Comparison of ENCODE assay signal across 21 cellular contexts in the genomic region with DNA sequence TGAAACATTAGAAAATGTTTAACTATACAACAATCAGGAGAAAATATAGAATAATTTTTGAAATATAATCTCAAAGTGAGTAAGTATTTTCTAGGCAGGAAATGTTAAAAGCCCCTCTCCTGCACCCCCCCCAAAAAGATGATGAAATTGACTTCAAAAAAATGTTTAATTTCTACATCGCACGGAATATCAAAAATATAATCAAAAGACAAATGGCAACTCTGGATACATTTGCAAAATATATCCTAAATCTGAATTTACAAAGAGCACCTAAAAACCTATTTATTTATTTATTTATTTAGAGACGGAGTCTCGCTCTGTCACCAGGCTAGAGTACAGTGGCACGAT. TPM values are rescaled to one million over a fixed set of nuclear protein-coding genes. Genes with fewer than 3 reads are reported as not detected.
DNase-seq lines count a peak whose midpoint lies in the region; ATAC-seq, FAIRE-seq and TF ChIP-seq lines count a peak whose summit lies in the region.
"Had no signal": no experiment of that assay in that cellular context is flagged by ENCODE, and none has a peak within 500 bp of the region (broad histone marks: within the 10 kb centered on the region; RNA-seq: fewer than 3 reads in every experiment).

No MANE protein-coding gene starts in this region.

- no peaks in the 10 kb centered on the region for H3K27me3 ChIP-seq in HUES48 (ENCODE audit: control insufficient read depth, insufficient read depth, low read length)
- no peaks in the 10 kb centered on the region for H3K27me3 ChIP-seq in SJCRH30
- no peaks in the 10 kb centered on the region for H3K27me3 ChIP-seq in gastrocnemius medialis
- H3K27me3 ChIP-seq: BLaER1 treated with 17β-estradiol and CSF1 and Interleukin-3, amounts not matched to agents 10 nM and 100 nM; SJSA1 had no signal

- H3K36me3 Mint-ChIP-seq in nephron progenitor cell (ENCODE audit: low read depth), result no peaks in the 10 kb centered on the region

- CTCF ChIA-PET in A549 (lab: Yijun Ruan, JAX), result interaction anchor here (1.3 to 2.4 kb wide), 3 partner anchors 8 to 12 kb away, joined by 3 to 18 read pairs (median 9); no protein-coding TSS in a partner anchor

- in situ Hi-C loops in gastrocnemius medialis (cut with MboI; ENCODE audit: low sequenced_read_pairs in 4 of 4), result loop anchor here in 1 of 4 donors (25.0 kb wide), 1 partner anchor 264 kb away; the partner anchor contains the start of gene MRPL16

- H3K27ac ChIP-seq in A549 (peak overlapping the region; percentile 6 to 95; a peak in 4 of 6 replicates), HUES48 (ENCODE audit: low read depth, low read length) (peak overlapping the region; percentile 54), SJCRH30 (no peak overlapping the region), gastrocnemius medialis (no peak overlapping the region)
- H3K27ac ChIP-seq: HL-60, SJSA1 had no signal

- H3K9ac ChIP-seq in HUES48 (ENCODE audit: low read depth, low read length), result no peak overlapping the region

- ATAC-seq in A549 (no peak), HG02840 (IDR thresholded peaks at IDR 0.05; ENCODE audit: low FRiP score, unreplicated experiment) (no peak), GM21529 (IDR thresholded peaks at IDR 0.05; ENCODE audit: unreplicated experiment) (no peak), gastrocnemius medialis (no peak)

- TF ChIP-seq POLR2A in A549 (IDR thresholded peaks at IDR 0.05; ENCODE audit: low read length), result no peak
- no peak for TF ChIP-seq POLR2A in erythroblast (IDR thresholded peaks at IDR 0.05; ENCODE audit: low read length)
- no peak for TF ChIP-seq POLR2A in gastrocnemius medialis (IDR thresholded peaks at IDR 0.05)

- H3K9me3 ChIP-seq in A549, result no peaks in the 10 kb centered on the region
- H3K9me3 ChIP-seq in HUES48 (ENCODE audit: control insufficient read depth, insufficient read depth, low read length), result no peaks in the 10 kb centered on the region
- no peaks in the 10 kb centered on the region for H3K9me3 ChIP-seq in SJCRH30 (replicated peaks)
- H3K9me3 ChIP-seq in gastrocnemius medialis, result no peaks in the 10 kb centered on the region
- H3K9me3 ChIP-seq: HAP-1, SJSA1 had no signal

- DNase-seq in A549 (ENCODE audit: low read depth in 1 of 2, low spot score in 1 of 2) (no peak), SJCRH30 (no peak), nephron progenitor cell (no peak), erythroblast (lab: John Stamatoyannopoulos, UW) (no peak), gastrocnemius medialis (no peak)
- DNase-seq: NCI-H1048, NCI-H2227 treated with DMSO at 0.1 percent for 48 hours, RPMI8226, SW 1271 had no signal

- H3K4me3 ChIP-seq in A549 (no peak overlapping the region), HUES48 (ENCODE audit: low read depth, low read length) (no peak overlapping the region), SJCRH30 (peak overlapping the region; percentile 65; the same call in 1 of the 2 replicates), gastrocnemius medialis (no peak overlapping the region)
- H3K4me3 ChIP-seq: SJSA1 had no signal

- no peak for FAIRE-seq in A549 (lab: Jason Lieb, UNC)
- FAIRE-seq: GM12892, HTR-8/SVneo had no signal

- peaks cover 17% of the 10 kb centered on the region for H3K27me3 Mint-ChIP-seq in nephron progenitor cell (ENCODE audit: low read depth, poor library complexity)

- no peak overlapping the region; the same call in 2 of the 3 replicates for H3K4me2 ChIP-seq in A549

- intact Hi-C loops in gastrocnemius medialis (cut with DNase I; ENCODE audit: low total_unique reads), result loop anchor here (5.0 to 10.0 kb wide), 2 partner anchors 264 to 403 kb away; partner anchors contain the start of genes FAM111A and MRPL16

- TF ChIP-seq EP300 in A549 (IDR thresholded peaks at IDR 0.05), result no peak

- peaks cover 36% of the 10 kb centered on the region for H3K4me1 ChIP-seq in A549
- peaks cover 15% of the 10 kb centered on the region for H3K4me1 ChIP-seq in HUES48 (ENCODE audit: control insufficient read depth, insufficient read depth, low read length)
- H3K4me1 ChIP-seq in SJCRH30, result no peaks in the 10 kb centered on the region
- peaks cover 4 to 10% of the 10 kb centered on the region in 2 donors for H3K4me1 ChIP-seq in gastrocnemius medialis

- peaks cover 32% of the 10 kb centered on the region for H3K4me1 Mint-ChIP-seq in nephron progenitor cell

- TF ChIP-seq CTCF in A549 (IDR thresholded peaks at IDR 0.05) (no peak), nephron progenitor cell (IDR thresholded peaks at IDR 0.05) (no peak), gastrocnemius medialis (IDR thresholded peaks at IDR 0.05 in 4 of 5, conservative IDR thresholded peaks at IDR 0.05 in 1 of 5) (no peak)

- H3K27ac Mint-ChIP-seq in nephron progenitor cell, result peak overlapping the region; percentile 58

- WGBS in A549 (ENCODE audit: missing lambda C conversion rate), result 92% methylated on average over 5 of the region's 5 CpGs

- TF ChIP-seq RAD21 in A549 (conservative IDR thresholded peaks at IDR 0.05 in 1 of 2, IDR thresholded peaks at IDR 0.05 in 1 of 2), result no peak

- H3K4me3 Mint-ChIP-seq in nephron progenitor cell, result no peak overlapping the region

- no peaks in the 10 kb centered on the region for H3K9me3 Mint-ChIP-seq in nephron progenitor cell

- no peaks in the 10 kb centered on the region for H3K36me3 ChIP-seq in HUES48 (ENCODE audit: control insufficient read depth, insufficient read depth, low read length)
- no peaks in the 10 kb centered on the region for H3K36me3 ChIP-seq in SJCRH30
- H3K36me3 ChIP-seq in gastrocnemius medialis, result no peaks in the 10 kb centered on the region
- H3K36me3 ChIP-seq: BLaER1 treated with 17β-estradiol and CSF1 and Interleukin-3, amounts not matched to agents 10 nM and 100 nM; HAP-1; SJSA1 had no signal

- POLR2A ChIA-PET in A549 (lab: Yijun Ruan, JAX), result interaction anchor here (1.0 to 2.5 kb wide), 2 partner anchors 68 to 121 kb away, joined by 3 to 14 read pairs; partner anchors contain the start of gene PATL1

TF ChIP-seq in A549, 52 proteins besides CTCF, POLR2A, EP300 and RAD21:
- TF ChIP-seq MAX (IDR thresholded peaks at IDR 0.05), result no peak
- TF ChIP-seq ESRRA (IDR thresholded peaks at IDR 0.05; ENCODE audit: borderline replicate concordance, low read length), result no peak
- TF ChIP-seq, protein P1, sequence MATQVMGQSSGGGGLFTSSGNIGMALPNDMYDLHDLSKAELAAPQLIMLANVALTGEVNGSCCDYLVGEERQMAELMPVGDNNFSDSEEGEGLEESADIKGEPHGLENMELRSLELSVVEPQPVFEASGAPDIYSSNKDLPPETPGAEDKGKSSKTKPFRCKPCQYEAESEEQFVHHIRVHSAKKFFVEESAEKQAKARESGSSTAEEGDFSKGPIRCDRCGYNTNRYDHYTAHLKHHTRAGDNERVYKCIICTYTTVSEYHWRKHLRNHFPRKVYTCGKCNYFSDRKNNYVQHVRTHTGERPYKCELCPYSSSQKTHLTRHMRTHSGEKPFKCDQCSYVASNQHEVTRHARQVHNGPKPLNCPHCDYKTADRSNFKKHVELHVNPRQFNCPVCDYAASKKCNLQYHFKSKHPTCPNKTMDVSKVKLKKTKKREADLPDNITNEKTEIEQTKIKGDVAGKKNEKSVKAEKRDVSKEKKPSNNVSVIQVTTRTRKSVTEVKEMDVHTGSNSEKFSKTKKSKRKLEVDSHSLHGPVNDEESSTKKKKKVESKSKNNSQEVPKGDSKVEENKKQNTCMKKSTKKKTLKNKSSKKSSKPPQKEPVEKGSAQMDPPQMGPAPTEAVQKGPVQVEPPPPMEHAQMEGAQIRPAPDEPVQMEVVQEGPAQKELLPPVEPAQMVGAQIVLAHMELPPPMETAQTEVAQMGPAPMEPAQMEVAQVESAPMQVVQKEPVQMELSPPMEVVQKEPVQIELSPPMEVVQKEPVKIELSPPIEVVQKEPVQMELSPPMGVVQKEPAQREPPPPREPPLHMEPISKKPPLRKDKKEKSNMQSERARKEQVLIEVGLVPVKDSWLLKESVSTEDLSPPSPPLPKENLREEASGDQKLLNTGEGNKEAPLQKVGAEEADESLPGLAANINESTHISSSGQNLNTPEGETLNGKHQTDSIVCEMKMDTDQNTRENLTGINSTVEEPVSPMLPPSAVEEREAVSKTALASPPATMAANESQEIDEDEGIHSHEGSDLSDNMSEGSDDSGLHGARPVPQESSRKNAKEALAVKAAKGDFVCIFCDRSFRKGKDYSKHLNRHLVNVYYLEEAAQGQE (IDR thresholded peaks at IDR 0.05), result no peak
- no peak for TF ChIP-seq JUNB (IDR thresholded peaks at IDR 0.05)
- TF ChIP-seq GATA3 (IDR thresholded peaks at IDR 0.05; ENCODE audit: borderline replicate concordance), result no peak
- TF ChIP-seq PHF8 (IDR thresholded peaks at IDR 0.05; ENCODE audit: borderline replicate concordance, low read depth), result no peak
- no peak for TF ChIP-seq RARB (CRISPR knock-in tag; IDR thresholded peaks at IDR 0.05)
- no peak for TF ChIP-seq HEYL (CRISPR knock-in tag; IDR thresholded peaks at IDR 0.05)
- TF ChIP-seq FOXS1 (CRISPR knock-in tag; IDR thresholded peaks at IDR 0.05), result no peak
- TF ChIP-seq, protein P2, sequence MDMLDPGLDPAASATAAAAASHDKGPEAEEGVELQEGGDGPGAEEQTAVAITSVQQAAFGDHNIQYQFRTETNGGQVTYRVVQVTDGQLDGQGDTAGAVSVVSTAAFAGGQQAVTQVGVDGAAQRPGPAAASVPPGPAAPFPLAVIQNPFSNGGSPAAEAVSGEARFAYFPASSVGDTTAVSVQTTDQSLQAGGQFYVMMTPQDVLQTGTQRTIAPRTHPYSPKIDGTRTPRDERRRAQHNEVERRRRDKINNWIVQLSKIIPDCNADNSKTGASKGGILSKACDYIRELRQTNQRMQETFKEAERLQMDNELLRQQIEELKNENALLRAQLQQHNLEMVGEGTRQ (IDR thresholded peaks at IDR 0.05), result no peak

RNA-seq across cellular contexts. Expression of gene OR4D9, which starts 36.9 kb away (rescaled TPM):
- polyA plus RNA-seq in A549 (2011; rRNA removed) (not detected in 2 replicates), A549 (2017; fragmentation: RNase III; extraction: RNeasy Plus Mini Kit Qiagen cat#74134 plus additional on column Dnase treatment) (not detected in 3 replicates)
- polyA plus RNA-seq in A549 (2012; cell fraction: cytosol; rRNA removed), result not detected in 2 replicates
- not detected in 2 replicates for polyA plus RNA-seq in A549 (2012; cell fraction: nucleus; rRNA removed)
- not detected in 2 replicates for polyA minus RNA-seq in A549 (2011; rRNA and poly(A)+ RNA removed)
- not detected in 2 replicates for total RNA-seq in SJCRH30 (2014; rRNA removed; shearing (Covaris generic))
- total RNA-seq in gastrocnemius medialis, result not detected
- total RNA-seq: A172, Daoy, M059J, SJSA1 had no signal

RNA-seq across cellular contexts. Expression of gene OR4D11, which starts 44.9 kb away (rescaled TPM):
- polyA plus RNA-seq in A549 (2011; rRNA removed), result not detected in 2 replicates
- polyA plus RNA-seq in A549 (2012; cell fraction: cytosol; rRNA removed), result not detected in 2 replicates
- polyA plus RNA-seq in A549 (2012; cell fraction: nucleus; rRNA removed), result not detected in 2 replicates
- polyA plus RNA-seq in A549 (2017; fragmentation: RNase III; extraction: RNeasy Plus Mini Kit Qiagen cat#74134 plus additional on column Dnase treatment), result not detected in 3 replicates
- polyA minus RNA-seq in A549 (2011; rRNA and poly(A)+ RNA removed), result not detected in 2 replicates
- not detected in 2 replicates for total RNA-seq in SJCRH30 (2014; rRNA removed; shearing (Covaris generic))
- not detected for total RNA-seq in gastrocnemius medialis
- total RNA-seq: A172, Daoy, M059J, SJSA1 had no signal

Comparison
In these comparisons a context has a peak if more than half of its experiments do, and no peak if none do; other contexts are left out.
1. H3K27ac ChIP-seq: peak in A549 (2 of 2) and HUES48 (single experiment); none in SJCRH30 (single experiment) and gastrocnemius medialis (0 of 4).